In the genomic region with DNA sequence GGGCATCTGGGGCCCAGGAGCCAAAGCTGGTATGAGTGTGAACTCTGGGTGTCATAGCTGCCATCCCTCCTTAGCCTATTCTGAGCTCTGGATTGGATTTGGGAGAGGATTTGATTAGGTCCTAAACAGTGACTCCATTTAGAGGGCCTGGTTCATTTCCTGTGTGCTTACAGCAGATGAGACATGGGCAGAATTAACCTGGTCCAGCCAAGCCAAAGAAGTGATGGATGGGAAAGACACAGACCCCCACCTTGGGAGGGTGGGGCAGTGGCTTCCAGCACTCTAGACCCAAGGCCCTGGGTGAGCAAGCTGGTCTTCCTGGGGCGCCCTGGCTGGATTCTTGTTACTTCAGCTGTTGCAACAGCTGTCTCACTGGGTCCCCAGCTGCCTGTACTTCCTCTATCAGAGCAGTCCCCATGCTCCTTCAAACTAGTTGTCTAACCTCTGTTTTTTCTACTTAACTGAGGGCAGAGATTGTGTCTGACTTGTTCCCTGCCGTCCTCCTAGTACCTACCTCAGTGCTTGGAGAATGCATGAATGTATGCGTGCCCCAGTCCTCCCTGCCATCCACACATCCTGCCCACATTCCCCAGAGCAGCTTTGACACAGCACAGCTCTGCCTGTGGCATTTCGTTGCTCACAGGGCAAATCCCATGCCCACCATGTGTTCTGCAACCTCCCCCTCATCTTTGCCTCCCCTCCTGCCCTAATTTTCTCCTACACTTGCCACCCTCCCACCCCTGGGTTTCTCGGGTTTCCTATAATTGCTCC, we compare ENCODE assay signal across 1 cellular context.
TF ChIP-seq lines count a peak whose summit lies in the region.

No MANE protein-coding gene starts in this region.

TF ChIP-seq in GM12878, 131 proteins besides CTCF, POLR2A, EP300 and RAD21 (continued from another document):
- TF ChIP-seq ATF2 (IDR thresholded peaks at IDR 0.05; ENCODE audit: low read length), result no peak
- TF ChIP-seq TCF12 (IDR thresholded peaks at IDR 0.05; ENCODE audit: low read depth, low read length), result peak; percentile 96
- TF ChIP-seq NBN (IDR thresholded peaks at IDR 0.05), result 0 out of 2 replicates have a peak, but pooled peaks have one; percentile 47
- no peak for TF ChIP-seq SUZ12 (IDR thresholded peaks at IDR 0.05; ENCODE audit: unreplicated experiment)
- TF ChIP-seq, protein P1, sequence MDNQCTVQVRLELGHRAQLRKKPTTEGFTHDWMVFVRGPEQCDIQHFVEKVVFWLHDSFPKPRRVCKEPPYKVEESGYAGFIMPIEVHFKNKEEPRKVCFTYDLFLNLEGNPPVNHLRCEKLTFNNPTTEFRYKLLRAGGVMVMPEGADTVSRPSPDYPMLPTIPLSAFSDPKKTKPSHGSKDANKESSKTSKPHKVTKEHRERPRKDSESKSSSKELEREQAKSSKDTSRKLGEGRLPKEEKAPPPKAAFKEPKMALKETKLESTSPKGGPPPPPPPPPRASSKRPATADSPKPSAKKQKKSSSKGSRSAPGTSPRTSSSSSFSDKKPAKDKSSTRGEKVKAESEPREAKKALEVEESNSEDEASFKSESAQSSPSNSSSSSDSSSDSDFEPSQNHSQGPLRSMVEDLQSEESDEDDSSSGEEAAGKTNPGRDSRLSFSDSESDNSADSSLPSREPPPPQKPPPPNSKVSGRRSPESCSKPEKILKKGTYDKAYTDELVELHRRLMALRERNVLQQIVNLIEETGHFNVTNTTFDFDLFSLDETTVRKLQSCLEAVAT (IDR thresholded peaks at IDR 0.05), result 0 out of 2 replicates have a peak, but pooled peaks have one; percentile 2
- TF ChIP-seq POLR2AphosphoS2 (IDR thresholded peaks at IDR 0.05; ENCODE audit: low read depth, low read length), result no peak
- TF ChIP-seq CREM (IDR thresholded peaks at IDR 0.05; ENCODE audit: low read depth), result peak; percentile 2; the same call in 1 of the 2 replicates
- TF ChIP-seq, protein P2, sequence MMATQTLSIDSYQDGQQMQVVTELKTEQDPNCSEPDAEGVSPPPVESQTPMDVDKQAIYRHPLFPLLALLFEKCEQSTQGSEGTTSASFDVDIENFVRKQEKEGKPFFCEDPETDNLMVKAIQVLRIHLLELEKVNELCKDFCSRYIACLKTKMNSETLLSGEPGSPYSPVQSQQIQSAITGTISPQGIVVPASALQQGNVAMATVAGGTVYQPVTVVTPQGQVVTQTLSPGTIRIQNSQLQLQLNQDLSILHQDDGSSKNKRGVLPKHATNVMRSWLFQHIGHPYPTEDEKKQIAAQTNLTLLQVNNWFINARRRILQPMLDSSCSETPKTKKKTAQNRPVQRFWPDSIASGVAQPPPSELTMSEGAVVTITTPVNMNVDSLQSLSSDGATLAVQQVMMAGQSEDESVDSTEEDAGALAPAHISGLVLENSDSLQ (IDR thresholded peaks at IDR 0.05), result no peak
- TF ChIP-seq, protein P3, sequence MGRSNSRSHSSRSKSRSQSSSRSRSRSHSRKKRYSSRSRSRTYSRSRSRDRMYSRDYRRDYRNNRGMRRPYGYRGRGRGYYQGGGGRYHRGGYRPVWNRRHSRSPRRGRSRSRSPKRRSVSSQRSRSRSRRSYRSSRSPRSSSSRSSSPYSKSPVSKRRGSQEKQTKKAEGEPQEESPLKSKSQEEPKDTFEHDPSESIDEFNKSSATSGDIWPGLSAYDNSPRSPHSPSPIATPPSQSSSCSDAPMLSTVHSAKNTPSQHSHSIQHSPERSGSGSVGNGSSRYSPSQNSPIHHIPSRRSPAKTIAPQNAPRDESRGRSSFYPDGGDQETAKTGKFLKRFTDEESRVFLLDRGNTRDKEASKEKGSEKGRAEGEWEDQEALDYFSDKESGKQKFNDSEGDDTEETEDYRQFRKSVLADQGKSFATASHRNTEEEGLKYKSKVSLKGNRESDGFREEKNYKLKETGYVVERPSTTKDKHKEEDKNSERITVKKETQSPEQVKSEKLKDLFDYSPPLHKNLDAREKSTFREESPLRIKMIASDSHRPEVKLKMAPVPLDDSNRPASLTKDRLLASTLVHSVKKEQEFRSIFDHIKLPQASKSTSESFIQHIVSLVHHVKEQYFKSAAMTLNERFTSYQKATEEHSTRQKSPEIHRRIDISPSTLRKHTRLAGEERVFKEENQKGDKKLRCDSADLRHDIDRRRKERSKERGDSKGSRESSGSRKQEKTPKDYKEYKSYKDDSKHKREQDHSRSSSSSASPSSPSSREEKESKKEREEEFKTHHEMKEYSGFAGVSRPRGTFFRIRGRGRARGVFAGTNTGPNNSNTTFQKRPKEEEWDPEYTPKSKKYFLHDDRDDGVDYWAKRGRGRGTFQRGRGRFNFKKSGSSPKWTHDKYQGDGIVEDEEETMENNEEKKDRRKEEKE (IDR thresholded peaks at IDR 0.05), result no peak
- TF ChIP-seq, protein P4, sequence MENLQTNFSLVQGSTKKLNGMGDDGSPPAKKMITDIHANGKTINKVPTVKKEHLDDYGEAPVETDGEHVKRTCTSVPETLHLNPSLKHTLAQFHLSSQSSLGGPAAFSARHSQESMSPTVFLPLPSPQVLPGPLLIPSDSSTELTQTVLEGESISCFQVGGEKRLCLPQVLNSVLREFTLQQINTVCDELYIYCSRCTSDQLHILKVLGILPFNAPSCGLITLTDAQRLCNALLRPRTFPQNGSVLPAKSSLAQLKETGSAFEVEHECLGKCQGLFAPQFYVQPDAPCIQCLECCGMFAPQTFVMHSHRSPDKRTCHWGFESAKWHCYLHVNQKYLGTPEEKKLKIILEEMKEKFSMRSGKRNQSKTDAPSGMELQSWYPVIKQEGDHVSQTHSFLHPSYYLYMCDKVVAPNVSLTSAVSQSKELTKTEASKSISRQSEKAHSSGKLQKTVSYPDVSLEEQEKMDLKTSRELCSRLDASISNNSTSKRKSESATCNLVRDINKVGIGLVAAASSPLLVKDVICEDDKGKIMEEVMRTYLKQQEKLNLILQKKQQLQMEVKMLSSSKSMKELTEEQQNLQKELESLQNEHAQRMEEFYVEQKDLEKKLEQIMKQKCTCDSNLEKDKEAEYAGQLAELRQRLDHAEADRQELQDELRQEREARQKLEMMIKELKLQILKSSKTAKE (IDR thresholded peaks at IDR 0.05; ENCODE audit: low read depth, poor library complexity, severe bottlenecking), result peak; percentile 18
- no peak for TF ChIP-seq ZBED1 (IDR thresholded peaks at IDR 0.05; ENCODE audit: borderline replicate concordance)
- no peak for TF ChIP-seq SP1 (IDR thresholded peaks at IDR 0.05; ENCODE audit: low read depth, low read length)
- no peak for TF ChIP-seq MTA2 (IDR thresholded peaks at IDR 0.05; ENCODE audit: low read depth)
- 0 out of 2 replicates have a peak, but pooled peaks have one; percentile 44 for TF ChIP-seq SIN3A (IDR thresholded peaks at IDR 0.05; ENCODE audit: low read depth, low read length)
- TF ChIP-seq HCFC1 (IDR thresholded peaks at IDR 0.05; ENCODE audit: low read length), result no peak
- TF ChIP-seq TCF3 (IDR thresholded peaks at IDR 0.05; ENCODE audit: borderline replicate concordance, insufficient read depth, low read depth, low read length), result peak; percentile 93
- TF ChIP-seq, protein P5, sequence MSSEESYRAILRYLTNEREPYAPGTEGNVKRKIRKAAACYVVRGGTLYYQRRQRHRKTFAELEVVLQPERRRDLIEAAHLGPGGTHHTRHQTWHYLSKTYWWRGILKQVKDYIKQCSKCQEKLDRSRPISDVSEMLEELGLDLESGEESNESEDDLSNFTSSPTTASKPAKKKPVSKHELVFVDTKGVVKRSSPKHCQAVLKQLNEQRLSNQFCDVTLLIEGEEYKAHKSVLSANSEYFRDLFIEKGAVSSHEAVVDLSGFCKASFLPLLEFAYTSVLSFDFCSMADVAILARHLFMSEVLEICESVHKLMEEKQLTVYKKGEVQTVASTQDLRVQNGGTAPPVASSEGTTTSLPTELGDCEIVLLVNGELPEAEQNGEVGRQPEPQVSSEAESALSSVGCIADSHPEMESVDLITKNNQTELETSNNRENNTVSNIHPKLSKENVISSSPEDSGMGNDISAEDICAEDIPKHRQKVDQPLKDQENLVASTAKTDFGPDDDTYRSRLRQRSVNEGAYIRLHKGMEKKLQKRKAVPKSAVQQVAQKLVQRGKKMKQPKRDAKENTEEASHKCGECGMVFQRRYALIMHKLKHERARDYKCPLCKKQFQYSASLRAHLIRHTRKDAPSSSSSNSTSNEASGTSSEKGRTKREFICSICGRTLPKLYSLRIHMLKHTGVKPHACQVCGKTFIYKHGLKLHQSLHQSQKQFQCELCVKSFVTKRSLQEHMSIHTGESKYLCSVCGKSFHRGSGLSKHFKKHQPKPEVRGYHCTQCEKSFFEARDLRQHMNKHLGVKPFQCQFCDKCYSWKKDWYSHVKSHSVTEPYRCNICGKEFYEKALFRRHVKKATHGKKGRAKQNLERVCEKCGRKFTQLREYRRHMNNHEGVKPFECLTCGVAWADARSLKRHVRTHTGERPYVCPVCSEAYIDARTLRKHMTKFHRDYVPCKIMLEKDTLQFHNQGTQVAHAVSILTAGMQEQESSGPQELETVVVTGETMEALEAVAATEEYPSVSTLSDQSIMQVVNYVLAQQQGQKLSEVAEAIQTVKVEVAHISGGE (CRISPR knock-in tag; IDR thresholded peaks at IDR 0.05), result no peak
- peak; percentile 26; the same call in 1 of the 2 replicates for TF ChIP-seq IKZF1 (conservative IDR thresholded peaks at IDR 0.05)
- TF ChIP-seq RAD51 (IDR thresholded peaks at IDR 0.05), result no peak
- no peak for TF ChIP-seq HDAC6 (IDR thresholded peaks at IDR 0.05; ENCODE audit: unreplicated experiment)
- TF ChIP-seq ETV6 (conservative IDR thresholded peaks at IDR 0.05 in 1 of 2, IDR thresholded peaks at IDR 0.05 in 1 of 2; ENCODE audit: borderline replicate concordance in 1 of 2, low read depth in 1 of 2), result no peak
- peak; percentile 6 for TF ChIP-seq RELA (IDR thresholded peaks at IDR 0.05; ENCODE audit: borderline replicate concordance, partially characterized antibody)
